ENCODE assay signal across 11 cellular contexts in the genomic region with DNA sequence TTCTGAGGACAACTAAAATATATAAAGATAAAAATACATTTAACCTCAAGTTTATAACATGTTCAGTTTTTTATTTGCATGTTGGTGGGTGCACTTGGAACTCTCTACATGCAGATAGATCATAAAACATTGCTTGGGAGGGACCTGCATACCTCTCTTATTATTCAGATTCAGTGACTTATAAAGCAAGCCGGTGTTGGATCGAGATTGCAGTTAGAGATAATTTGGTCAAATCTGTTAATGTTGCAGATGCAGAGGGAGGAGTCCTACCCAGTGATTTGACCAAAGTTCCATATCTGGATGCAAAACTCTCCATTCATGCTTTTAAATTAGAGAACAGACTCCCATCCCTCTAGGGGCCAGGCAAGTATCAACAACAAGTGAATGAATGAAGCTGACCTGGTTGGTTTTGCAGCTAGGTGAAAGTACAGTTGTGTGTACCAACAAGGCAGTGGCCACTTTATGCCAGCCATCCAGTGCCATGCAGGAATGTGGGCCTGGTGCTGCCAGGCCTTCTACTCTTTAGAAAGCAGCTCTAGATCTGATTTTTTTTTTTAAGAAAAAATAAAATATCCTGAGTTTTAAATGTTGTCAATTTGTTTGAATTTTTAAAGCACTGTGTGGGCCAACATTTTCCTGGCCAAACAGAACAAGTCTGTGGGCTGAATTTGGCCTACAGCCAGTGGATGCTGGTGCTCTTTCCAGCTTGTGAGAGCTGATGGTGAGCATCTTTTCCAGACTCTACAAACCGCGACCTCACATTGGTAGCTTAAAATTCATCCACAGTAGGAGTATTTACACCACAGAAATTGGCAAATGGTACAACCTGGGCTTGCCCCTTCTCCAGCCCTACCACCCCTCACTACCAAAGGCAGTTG. TPM values are rescaled to one million over a fixed set of nuclear protein-coding genes. Genes with fewer than 3 reads are reported as not detected.
DNase-seq lines count a peak whose midpoint lies in the region; TF ChIP-seq lines count a peak whose summit lies in the region.
"Had no signal": no experiment of that assay in that cellular context is flagged by ENCODE, and none has a peak within 500 bp of the region (broad histone marks: within the 10 kb centered on the region; RNA-seq: fewer than 3 reads in every experiment).

No MANE protein-coding gene starts in this region.

- DNase-seq in G401 (ENCODE audit: low spot score) (peak; percentile 72), NCI-H526 (lab: John Stamatoyannopoulos, UW) (peak; percentile 83 to 90), cardiac fibroblast (ENCODE audit: low read depth in 2 of 2) (peak; percentile 45), middle frontal gyrus (ENCODE audit: extremely low spot score, low spot score) (peak; percentile 13), cerebellar nuclear complex (lab: John Stamatoyannopoulos, UW) (no peak), SJCRH30 (no peak)
- DNase-seq in activated naive CD4-positive, alpha-beta T cell treated with anti-CD3 and anti-CD28 coated beads, Interleukin-2, amount 50 U/mL, for 16 hours, result no peak
- DNase-seq: activated naive CD8-positive, alpha-beta T cell treated with anti-CD3 and anti-CD28 coated beads for 36 hours; NCI-H2227 treated with DMSO at 0.1 percent for 48 hours; Peyer's patch; sigmoid colon had no signal

- no peaks in the 10 kb centered on the region for H3K36me3 ChIP-seq in SJCRH30
- H3K36me3 ChIP-seq: Peyer's patch, sigmoid colon had no signal

- H3K27me3 ChIP-seq in SJCRH30, result no peaks in the 10 kb centered on the region
- H3K27me3 ChIP-seq: Peyer's patch, sigmoid colon had no signal

- H3K4me1 ChIP-seq in SJCRH30, result no peaks in the 10 kb centered on the region
- H3K4me1 ChIP-seq: Peyer's patch had no signal

- in situ Hi-C loops in G401 (cut with HindIII; ENCODE audit: low sequenced_read_pairs), result no loop called here

- TF ChIP-seq CTCF in cardiac fibroblast (IDR thresholded peaks at IDR 0.05; ENCODE audit: low read depth, low read length), result peak; percentile 8

- H3K27ac ChIP-seq in SJCRH30, result no peak overlapping the region
- H3K27ac ChIP-seq: Peyer's patch had no signal

- no peaks in the 10 kb centered on the region for H3K9me3 ChIP-seq in SJCRH30 (replicated peaks)
- H3K9me3 ChIP-seq: Peyer's patch, sigmoid colon had no signal

- H3K4me3 ChIP-seq in cardiac fibroblast (replicated peaks in 1 of 2; ENCODE audit: low read depth in 2 of 2, low read length in 2 of 2), result no peak overlapping the region
- no peak overlapping the region for H3K4me3 ChIP-seq in SJCRH30
- H3K4me3 ChIP-seq: Peyer's patch, sigmoid colon had no signal

RNA-seq across cellular contexts. Expression of a gene that starts 12.3 kb away (rescaled TPM):
- 4.7 and 16.9 TPM in 2 replicates for total RNA-seq in G401 (2014; rRNA removed; shearing (Covaris generic))
- 6.1 and 8.1 TPM in 2 replicates for total RNA-seq in SJCRH30 (2014; rRNA removed; shearing (Covaris generic))

Comparison
In these comparisons a context has a peak if more than half of its experiments do, and no peak if none do; other contexts are left out.
1. DNase-seq: peak in G401 (single experiment), NCI-H526 (2 of 2), cardiac fibroblast (2 of 2) and middle frontal gyrus (single experiment); none in activated naive CD4-positive, alpha-beta T cell treated with anti-CD3 and anti-CD28 coated beads, Interleukin-2, amount 50 U/mL, for 16 hours (single experiment), cerebellar nuclear complex (0 of 2) and SJCRH30 (0 of 2).